In genomic region chr15:73996939-73997338, GRCh38 we compare ENCODE assay signal across 8 cellular contexts. TPM values are rescaled to one million over a fixed set of nuclear protein-coding genes. Genes with fewer than 3 reads are reported as not detected.
DNase-seq lines count a peak whose midpoint lies in the region; ATAC-seq and TF ChIP-seq lines count a peak whose summit lies in the region.

No MANE protein-coding gene starts in this region.

- intact Hi-C loops in activated CD4-positive, alpha-beta T cell treated with anti-CD3 and anti-CD28 coated beads for 36 hours (cut with DNase I, micrococcal nuclease): loop anchor here (1.0 to 10.0 kb wide), 11 partner anchors 10 to 1762 kb away; partner anchors contain the start of genes ADPGK (in 1 of the 2), ARIH1 (in 1 of the 2), C15orf39 (in 1 of the 2) and CSK (in 1 of the 2)
- intact Hi-C loops in dorsolateral prefrontal cortex (cut with DNase I): loop anchor here in 1 of 2 donors (10.0 kb wide), 1 partner anchor 548 kb away; the partner anchor contains the start of gene ARID3B

- H3K4me1 Mint-ChIP-seq in activated CD4-positive, alpha-beta T cell treated with anti-CD3 and anti-CD28 coated beads for 36 hours: peaks cover 68% of the 10 kb centered on the region
- peaks cover 25% of the 10 kb centered on the region for H3K4me1 Mint-ChIP-seq in neural progenitor cell

- peak; percentile 49 for DNase-seq in activated CD4-positive, alpha-beta T cell treated with anti-CD3 and anti-CD28 coated beads for 36 hours
- DNase-seq in activated CD4-positive, alpha-beta T cell treated with anti-CD3 and anti-CD28 coated beads for 1 hour: no peak
- DNase-seq in OCI-M1 (lab: John Stamatoyannopoulos, UW) (peak; percentile 74), dorsolateral prefrontal cortex (no peak), neural progenitor cell (ENCODE audit: low spot score) (no peak), DMS114 treated with DMSO at 0.1 percent for 48 hours (lab: John Stamatoyannopoulos, UW; ENCODE audit: unreplicated experiment) (no peak)

- H3F3A ChIP-seq in neural progenitor cell (ENCODE audit: low read depth): peaks cover 8% of the 10 kb centered on the region

- TF ChIP-seq CTCF in dorsolateral prefrontal cortex (IDR thresholded peaks at IDR 0.05 in 54 of 56, conservative IDR thresholded peaks at IDR 0.05 in 2 of 56; ENCODE audit: low read depth in 1 of 56, partially characterized antibody in 56 of 56) (peak in 9 of 56 donors; percentile 5 to 22 (median 11)), neural progenitor cell (IDR thresholded peaks at IDR 0.05) (no peak)

- no peaks in the 10 kb centered on the region for H3K9me3 ChIP-seq in neural progenitor cell (ENCODE audit: low read depth)

- peaks cover 23% of the 10 kb centered on the region for H3K4me1 ChIP-seq in neural progenitor cell

- CTCF ChIA-PET in activated CD4-positive, alpha-beta T cell treated with anti-CD3 and anti-CD28 coated beads for 36 hours (lab: Charles Lee): interaction anchor here (0.8 to 1.0 kb wide), 3 partner anchors 24 to 51 kb away, joined by 3 to 6 read pairs (median 3); no protein-coding TSS in a partner anchor

- H3K9me3 Mint-ChIP-seq in activated CD4-positive, alpha-beta T cell treated with anti-CD3 and anti-CD28 coated beads for 36 hours (ENCODE audit: low read depth): no peaks in the 10 kb centered on the region
- H3K9me3 Mint-ChIP-seq in neural progenitor cell: no peaks in the 10 kb centered on the region

- ATAC-seq in activated CD4-positive, alpha-beta T cell treated with anti-CD3 and anti-CD28 coated beads for 36 hours: peak; percentile 2
- ATAC-seq in HG03139 (IDR thresholded peaks at IDR 0.05; ENCODE audit: unreplicated experiment): no peak
- ATAC-seq in GM18511 (IDR thresholded peaks at IDR 0.05; ENCODE audit: unreplicated experiment): no peak

- no peak overlapping the region for H2AFZ ChIP-seq in neural progenitor cell (replicated peaks)

- no peaks in the 10 kb centered on the region for H3K27me3 Mint-ChIP-seq in activated CD4-positive, alpha-beta T cell treated with anti-CD3 and anti-CD28 coated beads for 36 hours
- H3K27me3 Mint-ChIP-seq in neural progenitor cell (ENCODE audit: insufficient read depth, low read depth): peaks cover 2% of the 10 kb centered on the region

- H3K36me3 ChIP-seq in neural progenitor cell: peaks cover 10% of the 10 kb centered on the region

- peak overlapping the region; percentile 86 for H3K27ac Mint-ChIP-seq in activated CD4-positive, alpha-beta T cell treated with anti-CD3 and anti-CD28 coated beads for 36 hours
- H3K27ac Mint-ChIP-seq in neural progenitor cell: no peak overlapping the region

- peaks cover 29% of the 10 kb centered on the region for H3K36me3 Mint-ChIP-seq in activated CD4-positive, alpha-beta T cell treated with anti-CD3 and anti-CD28 coated beads for 36 hours (ENCODE audit: low read depth)
- H3K36me3 Mint-ChIP-seq in neural progenitor cell: peaks cover 2% of the 10 kb centered on the region

- H3K27me3 ChIP-seq in dorsolateral prefrontal cortex: no peaks in the 10 kb centered on the region
- H3K27me3 ChIP-seq in neural progenitor cell: no peaks in the 10 kb centered on the region

- H3K27ac ChIP-seq in dorsolateral prefrontal cortex (peak overlapping the region in 50 of 59 donors; percentile 9 to 94 (median 62)), neural progenitor cell (no peak overlapping the region)

- H3K4me3 ChIP-seq in dorsolateral prefrontal cortex: peak overlapping the region in 56 of 59 donors; percentile 2 to 98 (median 69)
- H3K4me3 ChIP-seq in neural progenitor cell: no peak overlapping the region

- H4K20me1 ChIP-seq in neural progenitor cell (ENCODE audit: low read depth): peaks cover 19% of the 10 kb centered on the region

- POLR2A ChIA-PET in activated CD4-positive, alpha-beta T cell treated with anti-CD3 and anti-CD28 coated beads for 36 hours (lab: Charles Lee): interaction anchor here (1.7 kb wide), 1 partner anchor 10 kb away, joined by 5 read pairs; no protein-coding TSS in a partner anchor

- H3K4me3 Mint-ChIP-seq in activated CD4-positive, alpha-beta T cell treated with anti-CD3 and anti-CD28 coated beads for 36 hours: peak overlapping the region; percentile 91
- H3K4me3 Mint-ChIP-seq in neural progenitor cell: no peak overlapping the region

- H3K4me2 ChIP-seq in neural progenitor cell: peak overlapping the region; percentile 97

- no peak overlapping the region for H3K9ac ChIP-seq in neural progenitor cell

- H3K79me2 ChIP-seq in neural progenitor cell (ENCODE audit: low read depth): peaks cover 54% of the 10 kb centered on the region

RNA-seq across cellular contexts. Expression of gene PML, which starts 2.4 kb away (rescaled TPM):
- total RNA-seq in activated CD4-positive, alpha-beta T cell treated with anti-CD3 and anti-CD28 coated beads for 36 hours: 10 to 100 TPM; 72.6 to 75.4 TPM
- total RNA-seq in dorsolateral prefrontal cortex (10 to 100 TPM; 19.9 to 58.9 (median 30.2) TPM), neural progenitor cell (ENCODE audit: low replicate concordance) (15.3 and 18.0 TPM in 2 replicates)

RNA-seq across cellular contexts. Expression of gene STOML1, which starts 4.8 kb away (rescaled TPM):
- total RNA-seq in activated CD4-positive, alpha-beta T cell treated with anti-CD3 and anti-CD28 coated beads for 36 hours: 1 to 10 TPM; 6.3 to 7.1 TPM
- 10 to 100 TPM; 37.5 to 82.8 (median 57.6) TPM for total RNA-seq in dorsolateral prefrontal cortex
- 2.0 and 4.7 TPM in 2 replicates for total RNA-seq in neural progenitor cell (ENCODE audit: low replicate concordance)

Comparison
In these comparisons a context has a peak if more than half of its experiments do, and no peak if none do; other contexts are left out.
1. DNase-seq: peak in activated CD4-positive, alpha-beta T cell treated with anti-CD3 and anti-CD28 coated beads for 36 hours (single experiment) and OCI-M1 (single experiment); none in activated CD4-positive, alpha-beta T cell treated with anti-CD3 and anti-CD28 coated beads for 1 hour (single experiment), dorsolateral prefrontal cortex (0 of 10), neural progenitor cell (single experiment) and DMS114 treated with DMSO at 0.1 percent for 48 hours (single experiment).